26 cellular contexts compared by ENCODE assay signal in genomic region chr10:130500251-130501000, GRCh38.
"Had no signal": no experiment of that assay in that cellular context is flagged by ENCODE, and none has a peak within 500 bp of the region (broad histone marks: within the 10 kb centered on the region; RNA-seq: fewer than 3 reads in every experiment).

No MANE protein-coding gene starts in this region.

- H3K36me3 Mint-ChIP-seq: activated naive CD4-positive, alpha-beta T cell treated with anti-CD3 and anti-CD28 coated beads, Interleukin-2, amount 10 ng/mL, durations not matched to agents 7 days and 5 days; activated naive CD8-positive, alpha-beta T cell treated with anti-CD3 and anti-CD28 coated beads, Interleukin-2, amount 10 ng/mL, durations not matched to agents 7 days and 5 days had no signal

- H3K27me3 Mint-ChIP-seq: activated naive CD4-positive, alpha-beta T cell treated with anti-CD3 and anti-CD28 coated beads, Interleukin-2, amount 10 ng/mL, durations not matched to agents 7 days and 5 days; dendritic cell treated with granulocyte-macrophage colony-stimulating factor and Interleukin-4, amounts not matched to agents 40 ng/mL and 50 ng/mL, for 4 days had no signal

- H3K4me3 Mint-ChIP-seq: activated naive CD4-positive, alpha-beta T cell treated with anti-CD3 and anti-CD28 coated beads, Interleukin-2, amount 10 ng/mL, durations not matched to agents 7 days and 5 days; activated naive CD8-positive, alpha-beta T cell treated with anti-CD3 and anti-CD28 coated beads, Interleukin-2, amount 10 ng/mL, durations not matched to agents 7 days and 5 days; dendritic cell treated with granulocyte-macrophage colony-stimulating factor and Interleukin-4, amounts not matched to agents 40 ng/mL and 50 ng/mL, for 4 days; nephron progenitor cell; T-helper 1 cell treated with Interleukin-12 subunit alpha and Interleukin-12 subunit beta and Interleukin-4 antibody, amounts not matched to agents 30 μg/mL and 1 μg/mL, for 36 hours had no signal

- H3K27ac Mint-ChIP-seq: activated naive CD4-positive, alpha-beta T cell treated with anti-CD3 and anti-CD28 coated beads, Interleukin-2, amount 10 ng/mL, durations not matched to agents 7 days and 5 days; activated naive CD8-positive, alpha-beta T cell treated with anti-CD3 and anti-CD28 coated beads, Interleukin-2, amount 10 ng/mL, durations not matched to agents 7 days and 5 days; activated T-helper 2 cell treated with anti-CD3 and anti-CD28 coated beads, Interferon-gamma antibody, Interleukin-2, Interleukin-4, amounts not matched to agents 10 μg/mL and 5 μg/mL and 100 μg/mL, durations not matched to agents 14 hours and 24 hours and 36 hours; dendritic cell treated with granulocyte-macrophage colony-stimulating factor and Interleukin-4, amounts not matched to agents 40 ng/mL and 50 ng/mL, for 4 days; nephron progenitor cell; T-helper 1 cell treated with Interleukin-12 subunit alpha and Interleukin-12 subunit beta and Interleukin-4 antibody, amounts not matched to agents 30 μg/mL and 1 μg/mL, for 36 hours had no signal

- H3K9me3 Mint-ChIP-seq: activated naive CD8-positive, alpha-beta T cell treated with anti-CD3 and anti-CD28 coated beads, Interleukin-2, amount 10 ng/mL, durations not matched to agents 7 days and 5 days; activated T-helper 2 cell treated with anti-CD3 and anti-CD28 coated beads, Interferon-gamma antibody, Interleukin-2, Interleukin-4, amounts not matched to agents 10 μg/mL and 5 μg/mL and 100 μg/mL, durations not matched to agents 14 hours and 24 hours and 36 hours; dendritic cell treated with granulocyte-macrophage colony-stimulating factor and Interleukin-4, amounts not matched to agents 40 ng/mL and 50 ng/mL, for 4 days; T-helper 1 cell treated with Interleukin-12 subunit alpha and Interleukin-12 subunit beta and Interleukin-4 antibody, amounts not matched to agents 30 μg/mL and 1 μg/mL, for 36 hours had no signal

- ATAC-seq: activated CD4-positive, CD25-positive, alpha-beta regulatory T cell treated with anti-CD3 and anti-CD28 coated beads, Interleukin-2, amount 50 U/mL, for 24 hours; left colon; lower lobe of right lung; mucosa of descending colon; pancreas had no signal

- DNase-seq: activated CD4-positive, alpha-beta T cell treated with anti-CD3 and anti-CD28 coated beads for 48 hours; activated CD4-positive, alpha-beta T cell treated with anti-CD3 and anti-CD28 coated beads, Interleukin-2, amount 50 U/mL, for 48 hours; activated naive CD4-positive, alpha-beta T cell treated with anti-CD3 and anti-CD28 coated beads, Interleukin-2, amount 10 ng/mL, durations not matched to agents 7 days and 5 days; activated naive CD8-positive, alpha-beta T cell treated with anti-CD3 and anti-CD28 coated beads, Interleukin-2, amount 10 ng/mL, durations not matched to agents 7 days and 5 days; activated T-cell treated with anti-CD3 and anti-CD28 coated beads, Interleukin-2, amount 50 U/mL, for 48 hours; brain microvascular endothelial cell; caudate nucleus; effector CD8-positive, alpha-beta T cell; esophagus squamous epithelium; foreskin melanocyte; kidney; left colon; lower lobe of right lung; mesenchymal stem cell; mucosa of descending colon; nephron progenitor cell; stimulated activated naive CD4-positive, alpha-beta T cell; SW 1271; T-helper 9 cell; tibial artery; WERI-Rb-1 had no signal

- H3K4me1 Mint-ChIP-seq: activated naive CD4-positive, alpha-beta T cell treated with anti-CD3 and anti-CD28 coated beads, Interleukin-2, amount 10 ng/mL, durations not matched to agents 7 days and 5 days; activated naive CD8-positive, alpha-beta T cell treated with anti-CD3 and anti-CD28 coated beads, Interleukin-2, amount 10 ng/mL, durations not matched to agents 7 days and 5 days; nephron progenitor cell had no signal
